Comparison of ENCODE assay signal across 8 cellular contexts in the genomic region with DNA sequence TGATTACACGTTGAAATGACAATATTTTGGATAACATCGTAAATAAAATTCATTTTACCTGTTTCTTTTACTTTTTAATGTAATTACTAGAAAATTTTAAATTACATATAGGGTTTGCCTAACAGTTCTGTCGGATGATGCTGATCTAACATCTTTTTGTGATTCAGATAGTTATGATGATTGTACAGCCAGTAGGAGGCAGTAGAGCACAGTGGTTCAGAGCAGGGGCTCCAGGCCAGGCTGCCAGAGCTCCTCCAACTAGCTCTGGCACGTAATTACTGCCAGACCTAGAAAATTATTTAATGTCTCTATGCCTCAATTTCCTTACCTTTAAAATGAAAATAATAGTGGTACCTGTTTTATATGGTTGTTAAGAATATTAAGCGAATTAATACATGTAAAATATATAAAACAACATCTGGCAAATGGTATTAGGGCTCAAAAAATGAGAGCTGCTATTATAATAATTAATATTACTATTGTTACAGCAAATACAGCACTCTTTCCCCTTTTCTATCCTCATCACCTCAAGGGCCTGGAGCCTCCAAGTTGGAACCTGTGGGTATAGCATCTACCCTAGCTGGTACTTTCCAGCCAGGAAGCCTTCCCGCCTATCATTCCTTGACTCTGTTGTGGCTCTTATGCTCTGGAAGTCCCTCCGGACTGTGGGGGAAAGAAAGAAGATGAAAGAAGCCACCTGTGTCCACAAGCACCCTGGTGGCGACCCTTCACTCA. TPM values are rescaled to one million over a fixed set of nuclear protein-coding genes. Genes with fewer than 3 reads are reported as not detected.
A peak's percentile ranks its signal among the peaks of the same experiment; 100 is the strongest.
DNase-seq lines count a peak whose midpoint lies in the region; ATAC-seq and TF ChIP-seq lines count a peak whose summit lies in the region.

No MANE protein-coding gene starts in this region.

- H3K27ac ChIP-seq in upper lobe of right lung, result no peak overlapping the region

- DNase-seq in DMS53 (lab: John Stamatoyannopoulos, UW) (peak; percentile 89), HS-5 (ENCODE audit: low read depth) (peak; percentile 30), NT2/D1 (ENCODE audit: low read depth, low spot score) (peak; percentile 58), fibroblast of pulmonary artery (ENCODE audit: low read depth) (peak; percentile 89), non-pigmented ciliary epithelial cell (ENCODE audit: low read depth) (peak; percentile 45), upper lobe of right lung (no peak)
- DNase-seq in activated T-cell treated with anti-CD3 and anti-CD28 coated beads, Interleukin-2, amount 50 U/mL, for 48 hours, result peak; percentile 40 to 55

- H3K36me3 ChIP-seq in NT2/D1 (ENCODE audit: insufficient read depth, insufficient read length, low read length), result no peaks in the 10 kb centered on the region
- peaks cover 6% of the 10 kb centered on the region for H3K36me3 ChIP-seq in upper lobe of right lung

- intact Hi-C loops in upper lobe of right lung (cut with DNase I), result no loop called here

- H3K4me3 ChIP-seq in NT2/D1 (ENCODE audit: insufficient read length, low read depth), result no peak overlapping the region
- no peak overlapping the region for H3K4me3 ChIP-seq in fibroblast of pulmonary artery (replicated peaks; ENCODE audit: low read depth, low read length)
- H3K4me3 ChIP-seq in upper lobe of right lung, result no peak overlapping the region

- H3K4me1 ChIP-seq in NT2/D1 (ENCODE audit: insufficient read depth, insufficient read length) (no peaks in the 10 kb centered on the region), upper lobe of right lung (no peaks in the 10 kb centered on the region)

- peak; percentile 80 for TF ChIP-seq CTCF in fibroblast of pulmonary artery (IDR thresholded peaks at IDR 0.05; ENCODE audit: low read length, missing control alignments)
- peak; percentile 77 for TF ChIP-seq CTCF in upper lobe of right lung (IDR thresholded peaks at IDR 0.05)

- H3K9ac ChIP-seq in NT2/D1 (ENCODE audit: insufficient read length, low read depth), result no peak overlapping the region

- no peaks in the 10 kb centered on the region for H3K27me3 ChIP-seq in NT2/D1 (ENCODE audit: insufficient read depth, insufficient read length)
- no peaks in the 10 kb centered on the region for H3K27me3 ChIP-seq in upper lobe of right lung

- no peaks in the 10 kb centered on the region for H3K9me3 ChIP-seq in NT2/D1 (ENCODE audit: insufficient read depth, low read length)
- no peaks in the 10 kb centered on the region for H3K9me3 ChIP-seq in upper lobe of right lung

- ATAC-seq in GM21367 (IDR thresholded peaks at IDR 0.05; ENCODE audit: unreplicated experiment) (peak; percentile 79), upper lobe of right lung (peak; percentile 96)

RNA-seq across cellular contexts. Expression of gene PLA2R1, which starts 47.7 kb away (rescaled TPM):
- total RNA-seq in upper lobe of right lung, result 9.0 TPM
